Comparison of ENCODE assay signal across 6 cellular contexts in the genomic region with DNA sequence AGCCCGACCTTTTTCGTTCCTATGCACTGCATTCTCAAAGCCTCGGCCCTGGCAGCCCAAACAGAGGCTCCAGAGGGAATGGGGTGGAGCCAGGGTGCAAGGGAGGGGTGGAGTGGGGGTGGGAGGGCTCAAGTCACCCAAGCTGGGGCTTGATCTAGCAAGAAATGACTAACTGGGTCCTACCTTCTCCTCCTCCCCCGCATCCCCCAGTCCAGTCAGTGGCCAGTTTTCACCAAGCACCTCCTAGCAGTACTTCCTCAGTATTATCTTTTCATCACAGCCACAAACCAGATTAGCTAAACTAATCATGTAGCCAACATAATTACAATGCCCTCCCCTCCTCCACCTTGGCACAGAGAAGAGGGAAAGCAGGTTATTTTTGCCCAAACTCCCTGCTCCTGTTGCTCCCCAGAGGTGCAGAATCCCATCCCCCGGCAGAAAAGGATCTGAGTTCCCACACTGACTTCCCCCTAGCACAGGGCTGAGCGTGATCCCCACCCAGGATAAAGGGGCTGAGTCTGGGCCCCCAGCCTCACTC. TPM values are rescaled to one million over a fixed set of nuclear protein-coding genes. Genes with fewer than 3 reads are reported as not detected.
DNase-seq lines count a peak whose midpoint lies in the region; ATAC-seq and TF ChIP-seq lines count a peak whose summit lies in the region.

No MANE protein-coding gene starts in this region.

- H3K27me3 ChIP-seq in BE2C (no peaks in the 10 kb centered on the region), iPS-15b (ENCODE audit: control insufficient read depth, insufficient read depth, low read length) (peaks cover 5% of the 10 kb centered on the region)

- H3K9ac ChIP-seq in iPS-15b (ENCODE audit: low read depth, low read length), result peak overlapping the region; percentile 48

- H3K36me3 ChIP-seq in BE2C (no peaks in the 10 kb centered on the region), iPS-15b (ENCODE audit: control insufficient read depth, insufficient read depth, low read length) (no peaks in the 10 kb centered on the region)

- DNase-seq in BE2C (peak; percentile 43), OCI-M2 (lab: John Stamatoyannopoulos, UW; ENCODE audit: unreplicated experiment) (peak; percentile 32), AG08395 (ENCODE audit: low spot score) (no peak)

- H3K4me3 ChIP-seq in BE2C (ENCODE audit: low read depth, low read length) (peak overlapping the region; percentile 61; the same call in 1 of the 2 replicates), iPS-15b (ENCODE audit: low read depth, low read length) (peak overlapping the region; percentile 53)

- no peak for TF ChIP-seq CTCF in BE2C (IDR thresholded peaks at IDR 0.05; ENCODE audit: low read depth, low read length)

- H3K4me1 ChIP-seq in BE2C (peaks cover 8% of the 10 kb centered on the region), iPS-15b (ENCODE audit: control insufficient read depth, insufficient read depth, low read length) (peaks cover 15% of the 10 kb centered on the region)

- ATAC-seq in GM19397 (IDR thresholded peaks at IDR 0.05; ENCODE audit: unreplicated experiment) (no peak), GM21390 (IDR thresholded peaks at IDR 0.05; ENCODE audit: unreplicated experiment) (no peak)

- H3K9me3 ChIP-seq in BE2C (no peaks in the 10 kb centered on the region), iPS-15b (ENCODE audit: control insufficient read depth, insufficient read depth, low read length) (no peaks in the 10 kb centered on the region)

RNA-seq across cellular contexts. Expression of a gene that starts 2.2 kb away (rescaled TPM):
- polyA plus RNA-seq in BE2C (2012; ENCODE audit: insufficient read depth, insufficient read length, low read depth), result 267 TPM

RNA-seq across cellular contexts. Expression of a gene that starts 27.5 kb away (rescaled TPM):
- 206 TPM for polyA plus RNA-seq in BE2C (2012; ENCODE audit: insufficient read depth, insufficient read length, low read depth)

RNA-seq across cellular contexts. Expression of a gene that starts 28.5 kb away (rescaled TPM):
- 708 TPM for polyA plus RNA-seq in BE2C (2012; ENCODE audit: insufficient read depth, insufficient read length, low read depth)

RNA-seq across cellular contexts. Expression of a gene that starts 49.8 kb away (rescaled TPM):
- 0.29 TPM for polyA plus RNA-seq in BE2C (2012; ENCODE audit: insufficient read depth, insufficient read length, low read depth)

RNA-seq across cellular contexts. Expression of a gene that starts 51.8 kb away (rescaled TPM):
- 183 TPM for polyA plus RNA-seq in BE2C (2012; ENCODE audit: insufficient read depth, insufficient read length, low read depth)
